Comparison of ENCODE assay signal across 9 cellular contexts in the genomic region with DNA sequence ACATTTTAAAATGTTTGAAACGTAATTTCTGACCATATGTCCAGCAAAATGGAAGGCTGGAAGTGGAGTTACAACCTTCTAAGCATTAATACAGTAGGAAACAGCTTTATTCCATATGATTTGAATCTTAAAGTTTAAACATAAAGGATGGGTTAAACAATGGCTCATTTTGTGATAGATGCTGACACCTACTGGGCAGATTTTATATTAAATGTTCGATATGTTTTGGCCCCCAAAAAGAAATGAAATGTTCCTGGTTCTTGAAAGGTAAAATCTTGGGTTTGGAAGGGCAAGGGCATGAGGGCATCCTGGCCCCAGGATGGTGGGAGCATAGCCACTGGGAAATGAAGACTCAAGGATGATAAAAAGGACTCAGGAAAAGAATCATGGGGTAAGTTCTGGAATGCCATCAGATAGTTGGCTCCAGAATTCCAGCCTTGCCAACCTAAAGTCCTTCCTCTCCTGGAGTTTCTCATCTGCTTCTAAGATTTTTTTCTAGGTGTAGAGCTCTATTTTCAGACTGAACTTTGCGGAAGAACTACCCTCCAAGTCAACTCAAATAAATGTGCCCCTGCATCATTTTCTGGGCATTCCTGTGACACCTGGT. TPM values are rescaled to one million over a fixed set of nuclear protein-coding genes. Genes with fewer than 3 reads are reported as not detected.
A peak's percentile ranks its signal among the peaks of the same experiment; 100 is the strongest.
DNase-seq lines count a peak whose midpoint lies in the region; ATAC-seq, FAIRE-seq and TF ChIP-seq lines count a peak whose summit lies in the region.
"Had no signal": no experiment of that assay in that cellular context is flagged by ENCODE, and none has a peak within 500 bp of the region (broad histone marks: within the 10 kb centered on the region; RNA-seq: fewer than 3 reads in every experiment).

No MANE protein-coding gene starts in this region.

- no peaks in the 10 kb centered on the region for H3K4me1 Mint-ChIP-seq in stimulated activated memory B cell treated with anti-CD40 and anti-IgM and Interleukin-4, amounts not matched to agents 10 μg/mL and 1 μg/mL and 100 μg/mL, for 72 hours

- H3K4me1 ChIP-seq in prostate gland (replicated peaks): no peaks in the 10 kb centered on the region

- H3K4me3 Mint-ChIP-seq in stimulated activated memory B cell treated with anti-CD40 and anti-IgM and Interleukin-4, amounts not matched to agents 10 μg/mL and 1 μg/mL and 100 μg/mL, for 72 hours: no peak overlapping the region

- no peaks in the 10 kb centered on the region for H3K36me3 ChIP-seq in prostate gland

- no peak for DNase-seq in AG09309 (ENCODE audit: low read depth)
- peak; percentile 18 for DNase-seq in RCC 7860 (ENCODE audit: low spot score)
- peak; percentile 23 for DNase-seq in foreskin melanocyte
- no peak for DNase-seq in stimulated activated CD4-positive, alpha-beta T cell treated with anti-CD3 and anti-CD28 coated beads, Interleukin-4, amount 100 ng/mL, for 4 hours
- DNase-seq in mesenteric fat pad (ENCODE audit: low spot score): no peak
- DNase-seq in prostate gland (ENCODE audit: low spot score): no peak
- DNase-seq: posterior cingulate gyrus had no signal

- 34% methylated on average over 3 of the region's 3 CpGs for WGBS in prostate gland

- no peak overlapping the region for H3K27ac ChIP-seq in prostate gland

- no peak for ATAC-seq in stimulated activated memory B cell treated with anti-CD40 and anti-IgM and Interleukin-4, amounts not matched to agents 10 μg/mL and 1 μg/mL and 100 μg/mL, for 72 hours

- TF ChIP-seq CTCF in AG09309 (IDR thresholded peaks at IDR 0.05; ENCODE audit: control insufficient read depth, insufficient read depth, low read depth, low read length, missing control alignments): peak; percentile 18
- peak; percentile 27; the same call in 1 of the 2 replicates for TF ChIP-seq CTCF in GM12874 (IDR thresholded peaks at IDR 0.05; ENCODE audit: insufficient read depth, low read depth, low read length)
- TF ChIP-seq CTCF in prostate gland (IDR thresholded peaks at IDR 0.05): peak in 2 of 4 experiments; percentile 26 to 28

- no peaks in the 10 kb centered on the region for H3K9me3 ChIP-seq in prostate gland

- no peaks in the 10 kb centered on the region for H3K27me3 ChIP-seq in prostate gland (replicated peaks; ENCODE audit: insufficient read depth)

- H3K9me3 Mint-ChIP-seq in stimulated activated memory B cell treated with anti-CD40 and anti-IgM and Interleukin-4, amounts not matched to agents 10 μg/mL and 1 μg/mL and 100 μg/mL, for 72 hours: no peaks in the 10 kb centered on the region

- no peak overlapping the region for H3K27ac Mint-ChIP-seq in stimulated activated memory B cell treated with anti-CD40 and anti-IgM and Interleukin-4, amounts not matched to agents 10 μg/mL and 1 μg/mL and 100 μg/mL, for 72 hours

- H3K36me3 Mint-ChIP-seq in stimulated activated memory B cell treated with anti-CD40 and anti-IgM and Interleukin-4, amounts not matched to agents 10 μg/mL and 1 μg/mL and 100 μg/mL, for 72 hours: no peaks in the 10 kb centered on the region

- H3K4me3 ChIP-seq in AG09309 (ENCODE audit: control insufficient read depth, low read depth, low read length) (no peak overlapping the region), prostate gland (no peak overlapping the region)

- TF ChIP-seq POLR2A in prostate gland (IDR thresholded peaks at IDR 0.05): no peak

- no peaks in the 10 kb centered on the region for H3K27me3 Mint-ChIP-seq in stimulated activated memory B cell treated with anti-CD40 and anti-IgM and Interleukin-4, amounts not matched to agents 10 μg/mL and 1 μg/mL and 100 μg/mL, for 72 hours

- no peak for FAIRE-seq in RCC 7860 (lab: Jason Lieb, UNC)

- intact Hi-C loops in prostate gland (cut with DNase I): loop anchor here (2.0 kb wide), 2 partner anchors 38 to 158 kb away; no protein-coding TSS in a partner anchor

RNA-seq across cellular contexts. Expression of gene SLC35G1, which starts 34.6 kb away (rescaled TPM):
- total RNA-seq in mesenteric fat pad (6.2 TPM), prostate gland (1 to 10 TPM; 2.3 to 5.9 TPM)

Comparison
In these comparisons a context has a peak if more than half of its experiments do, and no peak if none do; other contexts are left out.
1. DNase-seq: peak in RCC 7860 (single experiment) and foreskin melanocyte (single experiment); none in AG09309 (single experiment), stimulated activated CD4-positive, alpha-beta T cell treated with anti-CD3 and anti-CD28 coated beads, Interleukin-4, amount 100 ng/mL, for 4 hours (0 of 2), mesenteric fat pad (single experiment) and prostate gland (single experiment).